Comparison of ENCODE assay signal across 1 cellular context in genomic region chr9:104968025-104968982, GRCh38.
A peak's percentile ranks its signal among the peaks of the same experiment; 100 is the strongest.
TF ChIP-seq lines count a peak whose summit lies in the region.

No MANE protein-coding gene starts in this region.

TF ChIP-seq in HepG2, 621 proteins besides CTCF, POLR2A, EP300 and RAD21 (continued from another document):
- TF ChIP-seq ZNF609 (CRISPR knock-in tag; IDR thresholded peaks at IDR 0.05; ENCODE audit: borderline replicate concordance): no peak
- no peak for TF ChIP-seq GABPA (IDR thresholded peaks at IDR 0.05; ENCODE audit: low read depth, low read length)
- peak; percentile 57; the same call in 1 of the 2 replicates for TF ChIP-seq GABPA (CRISPR knock-in tag; IDR thresholded peaks at IDR 0.05; ENCODE audit: low read depth)
- peak; percentile 44; the same call in 1 of the 2 replicates for TF ChIP-seq HIC2 (CRISPR knock-in tag; IDR thresholded peaks at IDR 0.05; ENCODE audit: low read depth)
- no peak for TF ChIP-seq SMC3 (IDR thresholded peaks at IDR 0.05; ENCODE audit: low read length)
- no peak for TF ChIP-seq HBP1 (CRISPR knock-in tag; IDR thresholded peaks at IDR 0.05; ENCODE audit: low read depth)
- TF ChIP-seq TCF12 (IDR thresholded peaks at IDR 0.05): no peak
- 0 out of 2 replicates have a peak, but pooled peaks have one; percentile 43 for TF ChIP-seq TCF12 (CRISPR knock-in tag; IDR thresholded peaks at IDR 0.05)
- TF ChIP-seq ZNF737 (CRISPR knock-in tag; IDR thresholded peaks at IDR 0.05; ENCODE audit: borderline replicate concordance): no peak
- no peak for TF ChIP-seq ZZZ3 (CRISPR knock-in tag; IDR thresholded peaks at IDR 0.05; ENCODE audit: borderline replicate concordance)
- TF ChIP-seq CREBL2 (CRISPR knock-in tag; IDR thresholded peaks at IDR 0.05; ENCODE audit: borderline replicate concordance): no peak
- no peak for TF ChIP-seq ZSCAN20 (CRISPR knock-in tag; IDR thresholded peaks at IDR 0.05; ENCODE audit: borderline replicate concordance)
